Comparison of ENCODE assay signal across 8 cellular contexts in genomic region chr16:69188716-69189115, GRCh38. TPM values are rescaled to one million over a fixed set of nuclear protein-coding genes. Genes with fewer than 3 reads are reported as not detected.
DNase-seq lines count a peak whose midpoint lies in the region; ATAC-seq and TF ChIP-seq lines count a peak whose summit lies in the region.

No MANE protein-coding gene starts in this region.

- intact Hi-C loops in prostate gland (cut with DNase I), result loop anchor here (2.0 to 10.0 kb wide), 2 partner anchors 56 kb away; partner anchors contain the start of genes CHTF8 and UTP4

- ATAC-seq in GM19395 (IDR thresholded peaks at IDR 0.05; ENCODE audit: unreplicated experiment) (no peak), GM18870 (IDR thresholded peaks at IDR 0.05; ENCODE audit: unreplicated experiment) (no peak), HG03039 (IDR thresholded peaks at IDR 0.05; ENCODE audit: unreplicated experiment) (no peak)

- peak overlapping the region; percentile 9 for H3K9ac ChIP-seq in fibroblast of lung (ENCODE audit: insufficient read depth, low read length)

- H3K27me3 ChIP-seq in fibroblast of lung (ENCODE audit: control insufficient read depth, insufficient read depth, low read length) (no peaks in the 10 kb centered on the region), prostate gland (replicated peaks; ENCODE audit: insufficient read depth) (no peaks in the 10 kb centered on the region)

- H3K9me3 ChIP-seq in fibroblast of lung (ENCODE audit: control insufficient read depth, insufficient read depth, low read depth, low read length) (no peaks in the 10 kb centered on the region), prostate gland (no peaks in the 10 kb centered on the region)

- peak overlapping the region; percentile 84 for H3K4me2 ChIP-seq in fibroblast of lung (ENCODE audit: extremely low read depth, insufficient read depth, low read length)

- H4K20me1 ChIP-seq in fibroblast of lung (ENCODE audit: control insufficient read depth, extremely low read depth, insufficient read depth, low read length), result no peaks in the 10 kb centered on the region

- no peak overlapping the region for H2AFZ ChIP-seq in fibroblast of lung (ENCODE audit: low read length)

- DNase-seq in EL (peak; percentile 56), RPMI7951 (ENCODE audit: low read depth) (peak; percentile 24), fibroblast of lung (ENCODE audit: low read depth in 2 of 2) (peak in 1 of 2 donors; percentile 75), prostate gland (ENCODE audit: low spot score) (no peak), cerebellar cortex (ENCODE audit: low spot score) (no peak)

- H3K36me3 ChIP-seq in fibroblast of lung (ENCODE audit: control insufficient read depth, insufficient read depth, low read length) (no peaks in the 10 kb centered on the region), prostate gland (no peaks in the 10 kb centered on the region)

- H3K27ac ChIP-seq in fibroblast of lung (ENCODE audit: insufficient read depth, low read length), result peak overlapping the region; percentile 64
- peak overlapping the region in 1 of 2 donors; percentile 86 for H3K27ac ChIP-seq in prostate gland

- TF ChIP-seq CTCF in fibroblast of lung (conservative IDR thresholded peaks at IDR 0.05 in 1 of 2, IDR thresholded peaks at IDR 0.05 in 1 of 2; ENCODE audit: low read depth in 1 of 2, low read length in 2 of 2), result no peak
- TF ChIP-seq CTCF in prostate gland (IDR thresholded peaks at IDR 0.05), result no peak

- H3K79me2 ChIP-seq in fibroblast of lung (ENCODE audit: control insufficient read depth, insufficient read depth, low read length), result peaks cover 58% of the 10 kb centered on the region

- WGBS in prostate gland, result 6% methylated on average over 5 of the region's 5 CpGs

- H3K4me1 ChIP-seq in fibroblast of lung (ENCODE audit: control insufficient read depth, extremely low read depth, insufficient read depth, low read length), result peaks cover 17% of the 10 kb centered on the region
- H3K4me1 ChIP-seq in prostate gland (replicated peaks), result peaks cover 6% of the 10 kb centered on the region

- no peak for TF ChIP-seq POLR2A in prostate gland (IDR thresholded peaks at IDR 0.05)

- H3K4me3 ChIP-seq in fibroblast of lung (replicated peaks in 1 of 4; ENCODE audit: control extremely low read depth in 1 of 4, insufficient read depth in 1 of 4, low read depth in 3 of 4, low read length in 4 of 4), result peak overlapping the region; percentile 76 to 91 (median 80)
- peak overlapping the region; percentile 80 to 87 for H3K4me3 ChIP-seq in prostate gland

RNA-seq across cellular contexts. Expression of gene SNTB2, which starts 1.8 kb away (rescaled TPM):
- 25.8 and 26.2 TPM in 2 replicates for total RNA-seq in RPMI7951 (2014; rRNA removed; shearing (Covaris generic))
- 39.5 and 63.3 TPM in 2 replicates for total RNA-seq in fibroblast of lung
- 45.3 and 51.8 TPM in 2 replicates for polyA plus RNA-seq in fibroblast of lung
- polyA plus RNA-seq in fibroblast of lung (2012), result 19.3 and 26.0 TPM in 2 replicates
- 93.2 and 146 TPM in 2 replicates for polyA minus RNA-seq in fibroblast of lung (ENCODE audit: low replicate concordance)
- total RNA-seq in prostate gland, result 10 to 100 TPM; 33.7 to 53.0 TPM

RNA-seq across cellular contexts. Expression of gene UTP4, which starts 56.3 kb away (rescaled TPM):
- total RNA-seq in RPMI7951 (2014; rRNA removed; shearing (Covaris generic)), result 13.1 and 22.5 TPM in 2 replicates
- total RNA-seq in fibroblast of lung, result 14.4 and 14.9 TPM in 2 replicates
- 56.5 and 80.1 TPM in 2 replicates for polyA plus RNA-seq in fibroblast of lung
- polyA plus RNA-seq in fibroblast of lung (2012), result 31.8 and 48.3 TPM in 2 replicates
- polyA minus RNA-seq in fibroblast of lung (ENCODE audit: low replicate concordance), result 79.6 and 176 TPM in 2 replicates
- total RNA-seq in prostate gland, result 10 to 100 TPM; 18.4 to 51.0 TPM

RNA-seq across cellular contexts. Expression of gene CHTF8, which starts 56.3 kb away (rescaled TPM):
- total RNA-seq in RPMI7951 (2014; rRNA removed; shearing (Covaris generic)), result 58.3 and 65.0 TPM in 2 replicates
- 39.0 and 55.7 TPM in 2 replicates for total RNA-seq in fibroblast of lung
- polyA plus RNA-seq in fibroblast of lung, result 74.3 and 83.0 TPM in 2 replicates
- 77.0 and 86.9 TPM in 2 replicates for polyA plus RNA-seq in fibroblast of lung (2012)
- polyA minus RNA-seq in fibroblast of lung (ENCODE audit: low replicate concordance), result 193 and 219 TPM in 2 replicates
- total RNA-seq in prostate gland, result 100 to 1,000 TPM; 124 to 171 TPM

Comparison
In these comparisons a context has a peak if more than half of its experiments do, and no peak if none do; other contexts are left out.
1. DNase-seq: peak in EL (single experiment) and RPMI7951 (single experiment); none in prostate gland (single experiment) and cerebellar cortex (single experiment).